8 cellular contexts compared by ENCODE assay signal in genomic region chr3:87145553-87145952, GRCh38.
DNase-seq lines count a peak whose midpoint lies in the region; ATAC-seq and TF ChIP-seq lines count a peak whose summit lies in the region.

No MANE protein-coding gene starts in this region.

- no peaks in the 10 kb centered on the region for H3K9me2 ChIP-seq in HCT116 (ENCODE audit: insufficient read depth)
- no peaks in the 10 kb centered on the region for H3K9me2 ChIP-seq in PC-3 (replicated peaks; ENCODE audit: low read length)

- DNase-seq in SKM-1 treated with dmso at 0.1 percent for 144 hours (lab: John Stamatoyannopoulos, UW; ENCODE audit: unreplicated experiment) (peak; percentile 22), SKM-1 (lab: John Stamatoyannopoulos, UW; ENCODE audit: unreplicated experiment) (no peak), HCT116 (ENCODE audit: low read depth, low spot score) (peak; percentile 42), PC-3 (peak; percentile 48), iPS-NIHi11 (ENCODE audit: low spot score) (peak; percentile 55), mesenteric fat pad (ENCODE audit: low spot score) (no peak)
- no peak for DNase-seq in stimulated activated naive CD4-positive, alpha-beta T cell treated with Interleukin-2 at 50 U/mL for 16 hours (lab: John Stamatoyannopoulos, UW)
- no peak for DNase-seq in central memory CD4-positive, alpha-beta T cell

- RAD21 ChIA-PET in HCT116 (lab: Charles Lee; ENCODE audit: low non-redundant PET in 1 of 2, low total read pairs in 2 of 2, uncharacterized antibody in 2 of 2, unreplicated experiment in 2 of 2) = no interaction called here

- BruUV-seq in HCT116 (replicated peaks; lab: Mats Ljungman, UMichigan) (no TSS peak), PC-3 (replicated peaks; lab: Mats Ljungman, UMichigan) (no TSS peak)

- H3K27ac ChIP-seq in HCT116 (ENCODE audit: low read depth, low read length) = no peak overlapping the region
- H3K27ac ChIP-seq in PC-3 (ENCODE audit: low read length) = no peak overlapping the region

- H3K27me3 ChIP-seq in HCT116 (ENCODE audit: insufficient read depth, low read length) (no peaks in the 10 kb centered on the region), PC-3 (ENCODE audit: low read length) (no peaks in the 10 kb centered on the region)

- no peaks in the 10 kb centered on the region for H4K20me1 ChIP-seq in HCT116 (ENCODE audit: insufficient read depth)
- no peaks in the 10 kb centered on the region for H4K20me1 ChIP-seq in PC-3 (ENCODE audit: low read length)

- TF ChIP-seq POLR2A in HCT116 (IDR thresholded peaks at IDR 0.05; ENCODE audit: borderline replicate concordance, extremely low read depth, insufficient read depth, insufficient read length) = no peak

- H3F3A ChIP-seq in PC-3 (ENCODE audit: low read length, unreplicated experiment) = no peaks in the 10 kb centered on the region

- H3K79me2 ChIP-seq in HCT116 (ENCODE audit: insufficient read depth, low read length) = no peaks in the 10 kb centered on the region
- no peaks in the 10 kb centered on the region for H3K79me2 ChIP-seq in PC-3 (ENCODE audit: low read length)

- no peak overlapping the region for H3K4me3 ChIP-seq in HCT116 (replicated peaks in 1 of 2; ENCODE audit: low read depth in 1 of 2, low read length in 2 of 2)
- no peak overlapping the region for H3K4me3 ChIP-seq in PC-3 (ENCODE audit: low read length)

- no peaks in the 10 kb centered on the region for H3K36me3 ChIP-seq in HCT116 (ENCODE audit: control insufficient read depth in 1 of 2, insufficient read depth in 2 of 2, low read length in 2 of 2)
- no peaks in the 10 kb centered on the region for H3K36me3 ChIP-seq in PC-3 (ENCODE audit: low read depth, low read length)

- no peaks in the 10 kb centered on the region for H3K4me1 ChIP-seq in HCT116 (ENCODE audit: control insufficient read depth in 1 of 2, insufficient read depth in 2 of 2, low read length in 2 of 2)
- H3K4me1 ChIP-seq in PC-3 (ENCODE audit: insufficient read depth, low read length) = no peaks in the 10 kb centered on the region

- POLR2A ChIA-PET in HCT116 (lab: Charles Lee) = no interaction called here
- POLR2A ChIA-PET in PC-3 (lab: Charles Lee; ENCODE audit: unreplicated experiment) = no interaction called here

- peaks cover 0 to 10% of the 10 kb centered on the region in 2 experiments; a peak in 1 of 4 replicates for H3K9me3 ChIP-seq in HCT116 (ENCODE audit: control insufficient read depth in 1 of 2, insufficient read depth in 1 of 2, low read depth in 1 of 2, low read length in 2 of 2)
- H3K9me3 ChIP-seq in PC-3 (ENCODE audit: low read length) = peaks cover 11% of the 10 kb centered on the region; the same call in 1 of the 2 replicates

- ATAC-seq in HCT116 (peak; percentile 99), PC-3 (no peak; the same call in 1 of the 2 replicates)

- TF ChIP-seq RAD21 in HCT116 (IDR thresholded peaks at IDR 0.05; ENCODE audit: low read depth) = no peak

- CTCF ChIA-PET in HCT116 (lab: Charles Lee) = no interaction called here
- CTCF ChIA-PET in PC-3 (lab: Charles Lee) = interaction anchor here (0.6 kb wide), 1 partner anchor 8 kb away, joined by 3 read pairs; no protein-coding TSS in a partner anchor

- intact Hi-C loops in HCT116 (cut with micrococcal nuclease) (no loop called here), PC-3 (cut with micrococcal nuclease) (no loop called here)

- TF ChIP-seq CTCF in HCT116 (IDR thresholded peaks at IDR 0.05 in 2 of 3, conservative IDR thresholded peaks at IDR 0.05 in 1 of 3; ENCODE audit: borderline replicate concordance in 1 of 3, insufficient read depth in 1 of 3, low read depth in 2 of 3, low read length in 2 of 3) = peak in 2 of 3 experiments; percentile 57 to 58; a peak in 4 of 6 replicates
- TF ChIP-seq CTCF in PC-3 (conservative IDR thresholded peaks at IDR 0.05; ENCODE audit: low read depth, low read length) = peak; percentile 62

- H3K4me2 ChIP-seq in HCT116 (ENCODE audit: low read length) = no peak overlapping the region
- H3K4me2 ChIP-seq in PC-3 (ENCODE audit: low read length) = no peak overlapping the region

- H3K9ac ChIP-seq in HCT116 (ENCODE audit: low read length) (no peak overlapping the region), PC-3 (ENCODE audit: low read length) (no peak overlapping the region)

- H2AFZ ChIP-seq in HCT116 (ENCODE audit: low read depth, low read length, poor library complexity, severe bottlenecking) (no peak overlapping the region), PC-3 (ENCODE audit: low read length) (no peak overlapping the region)

TF ChIP-seq in HCT116, 20 proteins besides CTCF, POLR2A, EP300 and RAD21:
- TF ChIP-seq ZFX (IDR thresholded peaks at IDR 0.05) (no peak), SRF (IDR thresholded peaks at IDR 0.05; ENCODE audit: low read depth) (no peak), JUND (IDR thresholded peaks at IDR 0.05) (no peak), ZBTB33 (IDR thresholded peaks at IDR 0.05; ENCODE audit: extremely low read depth, insufficient replicate concordance, low read length) (no peak), ELF1 (IDR thresholded peaks at IDR 0.05; ENCODE audit: borderline replicate concordance, low read depth) (no peak), SP1 (IDR thresholded peaks at IDR 0.05; ENCODE audit: low read depth) (no peak), EZH2phosphoT487 (IDR thresholded peaks at IDR 0.05; ENCODE audit: borderline replicate concordance) (no peak), SIN3A (IDR thresholded peaks at IDR 0.05; ENCODE audit: low read depth) (no peak), YY1 (IDR thresholded peaks at IDR 0.05; ENCODE audit: extremely low read depth, insufficient replicate concordance, low read depth, low read length) (no peak), CEBPB (IDR thresholded peaks at IDR 0.05; ENCODE audit: low read depth) (no peak)
- TF ChIP-seq, protein P1, sequence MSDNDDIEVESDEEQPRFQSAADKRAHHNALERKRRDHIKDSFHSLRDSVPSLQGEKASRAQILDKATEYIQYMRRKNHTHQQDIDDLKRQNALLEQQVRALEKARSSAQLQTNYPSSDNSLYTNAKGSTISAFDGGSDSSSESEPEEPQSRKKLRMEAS (IDR thresholded peaks at IDR 0.05) = no peak

Comparison
In these comparisons a context has a peak if more than half of its experiments do, and no peak if none do; other contexts are left out.
1. DNase-seq: peak in SKM-1 treated with dmso at 0.1 percent for 144 hours (single experiment), HCT116 (single experiment), PC-3 (single experiment) and iPS-NIHi11 (single experiment); none in SKM-1 (single experiment), stimulated activated naive CD4-positive, alpha-beta T cell treated with Interleukin-2 at 50 U/mL for 16 hours (single experiment), mesenteric fat pad (single experiment) and central memory CD4-positive, alpha-beta T cell (single experiment).